In the genomic region with DNA sequence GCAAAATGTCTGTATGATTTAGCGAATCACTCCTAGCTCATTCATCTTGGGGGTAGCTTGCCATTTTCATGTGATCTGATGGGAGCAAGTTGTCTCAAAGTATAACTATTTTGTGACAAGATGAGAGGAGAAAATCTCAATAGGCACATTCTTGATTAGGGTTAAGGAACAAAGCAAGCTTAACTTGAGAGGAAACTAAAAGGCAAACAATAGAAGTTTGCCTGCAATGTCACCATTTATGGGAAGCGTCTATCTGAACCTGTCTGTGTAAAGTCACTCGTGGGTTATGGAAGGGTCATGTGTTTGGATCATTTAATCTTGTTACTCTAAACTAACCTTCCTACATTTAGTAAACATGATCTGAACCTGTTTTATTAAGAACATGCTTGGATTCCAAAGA, we compare ENCODE assay signal across 15 cellular contexts.
DNase-seq lines count a peak whose midpoint lies in the region; ATAC-seq and TF ChIP-seq lines count a peak whose summit lies in the region.
"Had no signal": no experiment of that assay in that cellular context is flagged by ENCODE, and none has a peak within 500 bp of the region (broad histone marks: within the 10 kb centered on the region; RNA-seq: fewer than 3 reads in every experiment).

No MANE protein-coding gene starts in this region.

- DNase-seq in cardiac muscle cell (ENCODE audit: low read depth in 1 of 2, low spot score in 1 of 2) (no peak), heart left ventricle (no peak), esophagus muscularis mucosa (ENCODE audit: extremely low spot score) (no peak), mesothelial cell of epicardium (ENCODE audit: low spot score in 2 of 2, unreplicated experiment in 2 of 2) (no peak), sigmoid colon (no peak), cerebellar cortex (ENCODE audit: low spot score) (no peak), HEK293T (ENCODE audit: extremely low spot score) (no peak)
- no peak for DNase-seq in activated CD4-positive, alpha-beta T cell treated with anti-CD3 and anti-CD28 coated beads, Interleukin-2, amount 50 U/mL, for 1 hour
- DNase-seq: Caco-2; CD8-positive, alpha-beta memory T cell; DND-41; GDM1 had no signal

- H3K9me3 Mint-ChIP-seq in mesothelial cell of epicardium: no peaks in the 10 kb centered on the region
- H3K9me3 Mint-ChIP-seq: CD8-positive, alpha-beta memory T cell had no signal

- H3K27me3 ChIP-seq in cardiac muscle cell: no peaks in the 10 kb centered on the region
- H3K27me3 ChIP-seq in heart left ventricle: no peaks in the 10 kb centered on the region
- H3K27me3 ChIP-seq in esophagus muscularis mucosa: no peaks in the 10 kb centered on the region
- H3K27me3 ChIP-seq in sigmoid colon: no peaks in the 10 kb centered on the region

- no peak for ATAC-seq in heart left ventricle
- ATAC-seq: HCT116 had no signal

- TF ChIP-seq EP300 in esophagus muscularis mucosa (IDR thresholded peaks at IDR 0.05) (no peak), sigmoid colon (IDR thresholded peaks at IDR 0.05) (no peak)

- intact Hi-C loops in heart left ventricle (cut with DNase I): no loop called here
- intact Hi-C loops in esophagus muscularis mucosa (cut with DNase I): no loop called here
- intact Hi-C loops in sigmoid colon (cut with DNase I): loop anchor here (10.0 kb wide), 1 partner anchor 307 kb away; no protein-coding TSS in a partner anchor

- peaks cover 53% of the 10 kb centered on the region for H3K4me1 ChIP-seq in cardiac muscle cell (ENCODE audit: low read depth)
- peaks cover 0 to 31% (median 13%) of the 10 kb centered on the region in 12 donors for H3K4me1 ChIP-seq in heart left ventricle
- peaks cover 15 to 75% (median 72%) of the 10 kb centered on the region in 4 donors for H3K4me1 ChIP-seq in esophagus muscularis mucosa
- peaks cover 0 to 73% (median 59%) of the 10 kb centered on the region in 4 donors for H3K4me1 ChIP-seq in sigmoid colon
- H3K4me1 ChIP-seq: Caco-2 had no signal

- H3K36me3 Mint-ChIP-seq in mesothelial cell of epicardium: no peaks in the 10 kb centered on the region

- H3K4me3 ChIP-seq in cardiac muscle cell (no peak overlapping the region), heart left ventricle (no peak overlapping the region), esophagus muscularis mucosa (peak overlapping the region in 3 of 4 donors; percentile 2 to 6 (median 4)), sigmoid colon (no peak overlapping the region)

- H3K4me3 Mint-ChIP-seq in mesothelial cell of epicardium: no peak overlapping the region
- H3K4me3 Mint-ChIP-seq: CD8-positive, alpha-beta memory T cell had no signal

- H3K27ac Mint-ChIP-seq in mesothelial cell of epicardium: peak overlapping the region; percentile 97
- H3K27ac Mint-ChIP-seq: CD8-positive, alpha-beta memory T cell had no signal

- H3K27ac ChIP-seq in cardiac muscle cell (peak overlapping the region; percentile 21), heart left ventricle (peak overlapping the region in 1 of 12 donors; percentile 58), esophagus muscularis mucosa (replicated peaks in 1 of 4) (peak overlapping the region; percentile 50 to 78 (median 63)), sigmoid colon (peak overlapping the region; percentile 65 to 76 (median 72))
- H3K27ac ChIP-seq: 22Rv1, HL-60 had no signal

- WGBS in heart left ventricle, 4 donors: 56 to 68% (median 67%) methylated on average over 3 of the region's 3 CpGs
- 42% methylated on average over 3 of the region's 3 CpGs for WGBS in esophagus muscularis mucosa
- WGBS in sigmoid colon, 2 donors: 83 to 90% methylated on average over 3 of the region's 3 CpGs

- CTCF ChIA-PET in HEK293T (lab: Yijun Ruan, JAX): interaction anchor here (1.2 kb wide), 1 partner anchor 9 kb away, joined by 8 read pairs; no protein-coding TSS in a partner anchor

- H3K36me3 ChIP-seq in cardiac muscle cell (peaks cover 6% of the 10 kb centered on the region), heart left ventricle (peaks cover 0 to 18% (median 0%) of the 10 kb centered on the region in 9 donors), esophagus muscularis mucosa (peaks cover 0 to 2% (median 0%) of the 10 kb centered on the region in 4 donors), sigmoid colon (no peaks in the 10 kb centered on the region)

- POLR2A ChIA-PET in HEK293T (lab: Yijun Ruan, JAX): no interaction called here

- no peaks in the 10 kb centered on the region for H3K27me3 Mint-ChIP-seq in mesothelial cell of epicardium (ENCODE audit: low read depth)
- H3K27me3 Mint-ChIP-seq: CD8-positive, alpha-beta memory T cell had no signal

- H3K9me3 ChIP-seq in cardiac muscle cell (ENCODE audit: low read depth): no peaks in the 10 kb centered on the region
- no peaks in the 10 kb centered on the region for H3K9me3 ChIP-seq in heart left ventricle
- no peaks in the 10 kb centered on the region for H3K9me3 ChIP-seq in esophagus muscularis mucosa
- H3K9me3 ChIP-seq in sigmoid colon: no peaks in the 10 kb centered on the region
- H3K9me3 ChIP-seq: Caco-2 had no signal

- TF ChIP-seq CTCF in cardiac muscle cell (IDR thresholded peaks at IDR 0.05; ENCODE audit: low read depth, low read length) (no peak), heart left ventricle (IDR thresholded peaks at IDR 0.05) (no peak), esophagus muscularis mucosa (IDR thresholded peaks at IDR 0.05) (no peak), mesothelial cell of epicardium (IDR thresholded peaks at IDR 0.05; ENCODE audit: unreplicated experiment) (no peak), sigmoid colon (IDR thresholded peaks at IDR 0.05) (no peak)

- H3K4me1 Mint-ChIP-seq in mesothelial cell of epicardium: peaks cover 89% of the 10 kb centered on the region
- H3K4me1 Mint-ChIP-seq: CD8-positive, alpha-beta memory T cell had no signal

- TF ChIP-seq POLR2A in heart left ventricle (IDR thresholded peaks at IDR 0.05) (no peak), esophagus muscularis mucosa (IDR thresholded peaks at IDR 0.05; ENCODE audit: low read depth) (no peak), sigmoid colon (IDR thresholded peaks at IDR 0.05) (no peak)

TF ChIP-seq in HEK293T, 16 proteins besides CTCF, POLR2A, EP300 and RAD21:
- TF ChIP-seq CTBP1 (IDR thresholded peaks at IDR 0.05; ENCODE audit: borderline replicate concordance) (no peak), FOXK2 (IDR thresholded peaks at IDR 0.05) (no peak), FOXA1 (IDR thresholded peaks at IDR 0.05) (no peak), L3MBTL2 (conservative IDR thresholded peaks at IDR 0.05) (no peak), SUZ12 (IDR thresholded peaks at IDR 0.05) (no peak), ARNT (IDR thresholded peaks at IDR 0.05) (no peak), FOXM1 (IDR thresholded peaks at IDR 0.05; ENCODE audit: borderline replicate concordance) (no peak), NFRKB (IDR thresholded peaks at IDR 0.05) (no peak), BHLHE40 (IDR thresholded peaks at IDR 0.05; ENCODE audit: borderline replicate concordance) (no peak), LEF1 (IDR thresholded peaks at IDR 0.05; ENCODE audit: borderline replicate concordance) (no peak), SP1 (IDR thresholded peaks at IDR 0.05) (no peak), TARDBP (IDR thresholded peaks at IDR 0.05) (no peak), ZNF384 (IDR thresholded peaks at IDR 0.05) (no peak), ELF4 (IDR thresholded peaks at IDR 0.05) (no peak), HDGF (IDR thresholded peaks at IDR 0.05; ENCODE audit: borderline replicate concordance) (no peak)
- TF ChIP-seq, protein P1, sequence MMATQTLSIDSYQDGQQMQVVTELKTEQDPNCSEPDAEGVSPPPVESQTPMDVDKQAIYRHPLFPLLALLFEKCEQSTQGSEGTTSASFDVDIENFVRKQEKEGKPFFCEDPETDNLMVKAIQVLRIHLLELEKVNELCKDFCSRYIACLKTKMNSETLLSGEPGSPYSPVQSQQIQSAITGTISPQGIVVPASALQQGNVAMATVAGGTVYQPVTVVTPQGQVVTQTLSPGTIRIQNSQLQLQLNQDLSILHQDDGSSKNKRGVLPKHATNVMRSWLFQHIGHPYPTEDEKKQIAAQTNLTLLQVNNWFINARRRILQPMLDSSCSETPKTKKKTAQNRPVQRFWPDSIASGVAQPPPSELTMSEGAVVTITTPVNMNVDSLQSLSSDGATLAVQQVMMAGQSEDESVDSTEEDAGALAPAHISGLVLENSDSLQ (IDR thresholded peaks at IDR 0.05): no peak

Comparison
In these comparisons a context has a peak if more than half of its experiments do, and no peak if none do; other contexts are left out.
1. H3K4me3 ChIP-seq: peak in esophagus muscularis mucosa (3 of 4); none in cardiac muscle cell (single experiment), heart left ventricle (0 of 12) and sigmoid colon (0 of 4).